ENCODE assay signal across 15 cellular contexts in genomic region chr9:133237271-133237731, GRCh38. TPM values are rescaled to one million over a fixed set of nuclear protein-coding genes. Genes with fewer than 3 reads are reported as not detected.
A peak's percentile ranks its signal among the peaks of the same experiment; 100 is the strongest.
DNase-seq lines count a peak whose midpoint lies in the region; ATAC-seq and TF ChIP-seq lines count a peak whose summit lies in the region.
"Had no signal": no experiment of that assay in that cellular context is flagged by ENCODE, and none has a peak within 500 bp of the region (broad histone marks: within the 10 kb centered on the region; RNA-seq: fewer than 3 reads in every experiment).

No MANE protein-coding gene starts in this region.

- H3K27me3 Mint-ChIP-seq in endothelial cell (ENCODE audit: unreplicated experiment), result peaks cover 6% of the 10 kb centered on the region

- ATAC-seq in lung (ENCODE audit: insufficient read depth, low FRiP score), result no peak
- no peak for ATAC-seq in HG02610 (IDR thresholded peaks at IDR 0.05; ENCODE audit: unreplicated experiment)
- ATAC-seq: activated CD8-positive, alpha-beta T cell treated with anti-CD3 and anti-CD28 coated beads for 36 hours; HCT116; stimulated activated memory B cell treated with anti-CD40 and anti-IgM and Interleukin-4, amounts not matched to agents 10 μg/mL and 1 μg/mL and 100 μg/mL, for 72 hours had no signal

- TF ChIP-seq POLR2A in suprapubic skin (IDR thresholded peaks at IDR 0.05), result no peak

- H3K4me3 Mint-ChIP-seq in endothelial cell (ENCODE audit: unreplicated experiment), result peak overlapping the region; percentile 44
- H3K4me3 Mint-ChIP-seq: activated CD8-positive, alpha-beta T cell treated with anti-CD3 and anti-CD28 coated beads for 36 hours; stimulated activated memory B cell treated with anti-CD40 and anti-IgM and Interleukin-4, amounts not matched to agents 10 μg/mL and 1 μg/mL and 100 μg/mL, for 72 hours had no signal

- peaks cover 26% of the 10 kb centered on the region for H3K4me1 Mint-ChIP-seq in endothelial cell (ENCODE audit: unreplicated experiment)

- POLR2A ChIA-PET in RWPE1 (lab: Yijun Ruan, JAX; ENCODE audit: low non-redundant PET), result no interaction called here

- H3K4me3 ChIP-seq in lung, result no peak overlapping the region
- H3K4me3 ChIP-seq in suprapubic skin, result no peak overlapping the region
- no peak overlapping the region for H3K4me3 ChIP-seq in MG63

- no peak for TF ChIP-seq EP300 in suprapubic skin (IDR thresholded peaks at IDR 0.05)

- CTCF ChIA-PET in RWPE1 (lab: Yijun Ruan, JAX), result interaction anchor here (0.6 kb wide), 1 partner anchor 69 kb away, joined by 4 read pairs; no protein-coding TSS in a partner anchor

- WGBS in lung, 2 donors, result 66 to 69% methylated on average over 10 of the region's 10 CpGs
- WGBS in suprapubic skin, result 37% methylated on average over 10 of the region's 10 CpGs

- H3K27ac ChIP-seq in RWPE1, result peak overlapping the region; percentile 28
- peak overlapping the region; percentile 29 to 76 for H3K27ac ChIP-seq in lung (ENCODE audit: low read depth in 1 of 2, low read length in 1 of 2)
- H3K27ac ChIP-seq in suprapubic skin, result peak overlapping the region; percentile 81

- no peaks in the 10 kb centered on the region for H3K9me3 Mint-ChIP-seq in endothelial cell (ENCODE audit: unreplicated experiment)
- H3K9me3 Mint-ChIP-seq: activated CD8-positive, alpha-beta T cell treated with anti-CD3 and anti-CD28 coated beads for 36 hours; immature natural killer cell; stimulated activated memory B cell treated with anti-CD40 and anti-IgM and Interleukin-4, amounts not matched to agents 10 μg/mL and 1 μg/mL and 100 μg/mL, for 72 hours had no signal

- H3K36me3 ChIP-seq in lung (ENCODE audit: control insufficient read depth in 2 of 2, insufficient read depth in 2 of 2, low read length in 2 of 2) (no peaks in the 10 kb centered on the region), suprapubic skin (no peaks in the 10 kb centered on the region), MG63 (no peaks in the 10 kb centered on the region)

- H3K27ac Mint-ChIP-seq in endothelial cell (ENCODE audit: unreplicated experiment), result peak overlapping the region; percentile 59
- H3K27ac Mint-ChIP-seq: activated CD8-positive, alpha-beta T cell treated with anti-CD3 and anti-CD28 coated beads for 36 hours; immature natural killer cell; stimulated activated memory B cell treated with anti-CD40 and anti-IgM and Interleukin-4, amounts not matched to agents 10 μg/mL and 1 μg/mL and 100 μg/mL, for 72 hours had no signal

- no peaks in the 10 kb centered on the region for H3K36me3 Mint-ChIP-seq in endothelial cell (ENCODE audit: low read depth, unreplicated experiment)
- H3K36me3 Mint-ChIP-seq: immature natural killer cell; stimulated activated memory B cell treated with anti-CD40 and anti-IgM and Interleukin-4, amounts not matched to agents 10 μg/mL and 1 μg/mL and 100 μg/mL, for 72 hours had no signal

- TF ChIP-seq CTCF in RWPE1 (conservative IDR thresholded peaks at IDR 0.05; ENCODE audit: low read depth), result no peak
- TF ChIP-seq CTCF in endothelial cell (IDR thresholded peaks at IDR 0.05; ENCODE audit: unreplicated experiment), result no peak
- TF ChIP-seq CTCF in lung (IDR thresholded peaks at IDR 0.05; ENCODE audit: control extremely low read depth, extremely low read depth), result no peak
- no peak for TF ChIP-seq CTCF in suprapubic skin (IDR thresholded peaks at IDR 0.05)

- no peaks in the 10 kb centered on the region for H3K9me3 ChIP-seq in lung (ENCODE audit: control insufficient read depth in 2 of 2, insufficient read depth in 1 of 2, low read length in 1 of 2)
- H3K9me3 ChIP-seq in suprapubic skin, result no peaks in the 10 kb centered on the region
- no peaks in the 10 kb centered on the region for H3K9me3 ChIP-seq in MG63

- H3K27me3 ChIP-seq in lung (ENCODE audit: control insufficient read depth, insufficient read depth) (no peaks in the 10 kb centered on the region), suprapubic skin (no peaks in the 10 kb centered on the region), MG63 (no peaks in the 10 kb centered on the region)

- peaks cover 0 to 17% of the 10 kb centered on the region in 2 donors for H3K4me1 ChIP-seq in lung (ENCODE audit: control insufficient read depth in 2 of 2, insufficient read depth in 2 of 2, low read length in 2 of 2)
- peaks cover 28% of the 10 kb centered on the region for H3K4me1 ChIP-seq in suprapubic skin

- DNase-seq in RWPE1 (ENCODE audit: low spot score) (peak; percentile 43), endothelial cell (ENCODE audit: low spot score) (no peak), lung (ENCODE audit: low spot score) (no peak), suprapubic skin (ENCODE audit: low spot score in 2 of 2) (no peak), NCI-H510A treated with DMSO at 0.1 percent for 48 hours (lab: John Stamatoyannopoulos, UW) (no peak), NCI-H774 (lab: John Stamatoyannopoulos, UW) (no peak), MG63 (no peak)
- DNase-seq: activated CD8-positive, alpha-beta T cell treated with anti-CD3 and anti-CD28 coated beads for 36 hours; DND-41; immature natural killer cell; NCI-H2171 had no signal

RNA-seq across cellular contexts. Expression of gene OBP2B, which starts 28.3 kb away (rescaled TPM):
- not detected for total RNA-seq in endothelial cell (ENCODE audit: unreplicated experiment)
- not detected for total RNA-seq in lung
- polyA plus RNA-seq in lung, result not detected
- total RNA-seq in suprapubic skin, result 10 to 100 TPM in 1 of 4 donors, 1 to 10 TPM in 3; 2.6 to 11.7 (median 7.1) TPM
- not detected in 2 replicates for total RNA-seq in MG63 (2014; rRNA removed; shearing (Covaris generic); ENCODE audit: low replicate concordance)
- total RNA-seq: activated CD8-positive, alpha-beta T cell treated with anti-CD3 and anti-CD28 coated beads for 36 hours; SK-MEL-5 had no signal
- polyA plus RNA-seq: immature natural killer cell had no signal

RNA-seq across cellular contexts. Expression of gene ABO, which starts 37.7 kb away (rescaled TPM):
- total RNA-seq in endothelial cell (ENCODE audit: unreplicated experiment) (1.4 TPM), lung (10 to 100 TPM in 1 of 2 donors, 1 to 10 TPM in 1; 3.9 to 23.0 TPM), suprapubic skin (10 to 100 TPM in 2 of 4 donors, 1 to 10 TPM in 2; 2.6 to 17.9 (median 7.9) TPM)
- 10 to 100 TPM in 1 of 2 donors, 1 to 10 TPM in 1; 4.0 to 14.6 TPM for polyA plus RNA-seq in lung
- not detected in 2 replicates for total RNA-seq in MG63 (2014; rRNA removed; shearing (Covaris generic); ENCODE audit: low replicate concordance)
- total RNA-seq: activated CD8-positive, alpha-beta T cell treated with anti-CD3 and anti-CD28 coated beads for 36 hours; SK-MEL-5 had no signal

Comparison
In these comparisons a context has a peak if more than half of its experiments do, and no peak if none do; other contexts are left out.
1. H3K27ac ChIP-seq: peak in every context shown above with its lines; median percentile 81 in suprapubic skin; 52 in lung; 28 in RWPE1.